1 cellular context compared by ENCODE assay signal in the genomic region with DNA sequence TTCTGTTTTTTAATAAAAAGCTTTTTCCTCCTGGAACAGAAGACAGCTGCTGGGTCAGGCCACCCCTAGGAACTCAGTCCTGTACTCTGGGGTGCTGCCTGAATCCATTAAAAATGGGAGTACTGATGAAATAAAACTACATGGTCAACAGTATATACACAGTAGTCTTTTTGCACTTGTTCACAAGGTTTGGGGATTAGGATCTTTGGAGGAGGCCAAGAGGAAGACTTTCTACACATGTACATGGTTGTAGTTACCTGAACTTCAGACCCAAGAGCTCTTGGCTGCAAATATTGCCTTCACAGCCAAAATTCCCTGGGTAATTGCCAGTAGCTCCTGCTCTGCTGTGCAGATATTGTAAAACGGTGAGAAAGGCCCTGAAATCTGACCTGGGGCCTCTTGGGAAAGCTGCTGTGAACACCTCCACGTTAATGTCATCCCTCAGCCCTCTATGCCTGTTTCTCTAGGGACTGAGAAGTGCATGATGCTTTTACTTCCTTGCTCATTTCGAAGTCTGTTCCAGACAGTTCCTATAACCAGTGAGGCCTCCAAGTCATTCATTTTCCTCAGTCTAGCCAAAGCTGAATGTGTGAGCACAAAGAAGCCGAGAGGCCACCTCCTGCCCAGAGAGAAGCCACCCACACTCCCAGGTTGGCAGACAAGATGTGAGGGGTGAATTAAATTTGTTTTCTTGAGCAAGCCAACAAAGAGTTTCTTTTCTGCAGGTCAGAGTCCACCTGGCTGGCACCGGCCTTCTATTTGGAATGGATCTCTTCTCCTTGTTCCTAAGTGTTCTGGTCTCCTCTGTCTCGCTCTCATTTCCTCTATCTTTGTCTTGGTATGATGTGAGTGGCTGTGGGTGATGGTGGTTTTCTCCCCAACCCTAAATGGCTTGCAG.
TF ChIP-seq lines count a peak whose summit lies in the region.

No MANE protein-coding gene starts in this region.

TF ChIP-seq in HepG2, 621 proteins besides CTCF, POLR2A, EP300 and RAD21 (continued from another document and continues in another):
- no peak for TF ChIP-seq HNRNPK (IDR thresholded peaks at IDR 0.05; ENCODE audit: low read depth, low read length, poor library complexity, severe bottlenecking)
- TF ChIP-seq, protein P1, sequence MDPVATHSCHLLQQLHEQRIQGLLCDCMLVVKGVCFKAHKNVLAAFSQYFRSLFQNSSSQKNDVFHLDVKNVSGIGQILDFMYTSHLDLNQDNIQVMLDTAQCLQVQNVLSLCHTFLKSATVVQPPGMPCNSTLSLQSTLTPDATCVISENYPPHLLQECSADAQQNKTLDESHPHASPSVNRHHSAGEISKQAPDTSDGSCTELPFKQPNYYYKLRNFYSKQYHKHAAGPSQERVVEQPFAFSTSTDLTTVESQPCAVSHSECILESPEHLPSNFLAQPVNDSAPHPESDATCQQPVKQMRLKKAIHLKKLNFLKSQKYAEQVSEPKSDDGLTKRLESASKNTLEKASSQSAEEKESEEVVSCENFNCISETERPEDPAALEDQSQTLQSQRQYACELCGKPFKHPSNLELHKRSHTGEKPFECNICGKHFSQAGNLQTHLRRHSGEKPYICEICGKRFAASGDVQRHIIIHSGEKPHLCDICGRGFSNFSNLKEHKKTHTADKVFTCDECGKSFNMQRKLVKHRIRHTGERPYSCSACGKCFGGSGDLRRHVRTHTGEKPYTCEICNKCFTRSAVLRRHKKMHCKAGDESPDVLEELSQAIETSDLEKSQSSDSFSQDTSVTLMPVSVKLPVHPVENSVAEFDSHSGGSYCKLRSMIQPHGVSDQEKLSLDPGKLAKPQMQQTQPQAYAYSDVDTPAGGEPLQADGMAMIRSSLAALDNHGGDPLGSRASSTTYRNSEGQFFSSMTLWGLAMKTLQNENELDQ (CRISPR knock-in tag; IDR thresholded peaks at IDR 0.05; ENCODE audit: borderline replicate concordance) = no peak
- no peak for TF ChIP-seq PAWR (CRISPR knock-in tag; IDR thresholded peaks at IDR 0.05; ENCODE audit: borderline replicate concordance)
- peak; percentile 60 for TF ChIP-seq NR2F6 (IDR thresholded peaks at IDR 0.05)
- no peak for TF ChIP-seq NR2F6 (CRISPR knock-in tag; IDR thresholded peaks at IDR 0.05)
- no peak for TF ChIP-seq ZNF484 (CRISPR knock-in tag; IDR thresholded peaks at IDR 0.05; ENCODE audit: borderline replicate concordance, low read depth)
- no peak for TF ChIP-seq FIP1L1 (IDR thresholded peaks at IDR 0.05; ENCODE audit: borderline replicate concordance, insufficient read depth, low read depth, low read length)
- TF ChIP-seq ZFP82 (CRISPR knock-in tag; IDR thresholded peaks at IDR 0.05; ENCODE audit: borderline replicate concordance) = 0 out of 2 replicates have a peak, but pooled peaks have one; percentile 33
- TF ChIP-seq DMAP1 (CRISPR knock-in tag; IDR thresholded peaks at IDR 0.05) = no peak
- TF ChIP-seq ZNF879 (CRISPR knock-in tag; IDR thresholded peaks at IDR 0.05) = 0 out of 2 replicates have a peak, but pooled peaks have one; percentile 55
- no peak for TF ChIP-seq RCOR2 (CRISPR knock-in tag; IDR thresholded peaks at IDR 0.05)
- no peak for TF ChIP-seq SSRP1 (CRISPR knock-in tag; IDR thresholded peaks at IDR 0.05)
- TF ChIP-seq AHR (CRISPR knock-in tag; IDR thresholded peaks at IDR 0.05) = no peak
- no peak for TF ChIP-seq TOPORS (CRISPR knock-in tag; IDR thresholded peaks at IDR 0.05)
- TF ChIP-seq, protein P2, sequence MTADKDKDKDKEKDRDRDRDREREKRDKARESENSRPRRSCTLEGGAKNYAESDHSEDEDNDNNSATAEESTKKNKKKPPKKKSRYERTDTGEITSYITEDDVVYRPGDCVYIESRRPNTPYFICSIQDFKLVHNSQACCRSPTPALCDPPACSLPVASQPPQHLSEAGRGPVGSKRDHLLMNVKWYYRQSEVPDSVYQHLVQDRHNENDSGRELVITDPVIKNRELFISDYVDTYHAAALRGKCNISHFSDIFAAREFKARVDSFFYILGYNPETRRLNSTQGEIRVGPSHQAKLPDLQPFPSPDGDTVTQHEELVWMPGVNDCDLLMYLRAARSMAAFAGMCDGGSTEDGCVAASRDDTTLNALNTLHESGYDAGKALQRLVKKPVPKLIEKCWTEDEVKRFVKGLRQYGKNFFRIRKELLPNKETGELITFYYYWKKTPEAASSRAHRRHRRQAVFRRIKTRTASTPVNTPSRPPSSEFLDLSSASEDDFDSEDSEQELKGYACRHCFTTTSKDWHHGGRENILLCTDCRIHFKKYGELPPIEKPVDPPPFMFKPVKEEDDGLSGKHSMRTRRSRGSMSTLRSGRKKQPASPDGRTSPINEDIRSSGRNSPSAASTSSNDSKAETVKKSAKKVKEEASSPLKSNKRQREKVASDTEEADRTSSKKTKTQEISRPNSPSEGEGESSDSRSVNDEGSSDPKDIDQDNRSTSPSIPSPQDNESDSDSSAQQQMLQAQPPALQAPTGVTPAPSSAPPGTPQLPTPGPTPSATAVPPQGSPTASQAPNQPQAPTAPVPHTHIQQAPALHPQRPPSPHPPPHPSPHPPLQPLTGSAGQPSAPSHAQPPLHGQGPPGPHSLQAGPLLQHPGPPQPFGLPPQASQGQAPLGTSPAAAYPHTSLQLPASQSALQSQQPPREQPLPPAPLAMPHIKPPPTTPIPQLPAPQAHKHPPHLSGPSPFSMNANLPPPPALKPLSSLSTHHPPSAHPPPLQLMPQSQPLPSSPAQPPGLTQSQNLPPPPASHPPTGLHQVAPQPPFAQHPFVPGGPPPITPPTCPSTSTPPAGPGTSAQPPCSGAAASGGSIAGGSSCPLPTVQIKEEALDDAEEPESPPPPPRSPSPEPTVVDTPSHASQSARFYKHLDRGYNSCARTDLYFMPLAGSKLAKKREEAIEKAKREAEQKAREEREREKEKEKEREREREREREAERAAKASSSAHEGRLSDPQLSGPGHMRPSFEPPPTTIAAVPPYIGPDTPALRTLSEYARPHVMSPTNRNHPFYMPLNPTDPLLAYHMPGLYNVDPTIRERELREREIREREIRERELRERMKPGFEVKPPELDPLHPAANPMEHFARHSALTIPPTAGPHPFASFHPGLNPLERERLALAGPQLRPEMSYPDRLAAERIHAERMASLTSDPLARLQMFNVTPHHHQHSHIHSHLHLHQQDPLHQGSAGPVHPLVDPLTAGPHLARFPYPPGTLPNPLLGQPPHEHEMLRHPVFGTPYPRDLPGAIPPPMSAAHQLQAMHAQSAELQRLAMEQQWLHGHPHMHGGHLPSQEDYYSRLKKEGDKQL (CRISPR knock-in tag; IDR thresholded peaks at IDR 0.05; ENCODE audit: low read depth) = 0 out of 2 replicates have a peak, but pooled peaks have one; percentile 6
- no peak for TF ChIP-seq HNRNPL (IDR thresholded peaks at IDR 0.05; ENCODE audit: low read depth, low read length)
- TF ChIP-seq GATA4 (IDR thresholded peaks at IDR 0.05; ENCODE audit: borderline replicate concordance, low read depth) = no peak; the same call in 1 of the 2 replicates
- no peak for TF ChIP-seq ZBTB3 (CRISPR knock-in tag; IDR thresholded peaks at IDR 0.05; ENCODE audit: borderline replicate concordance, low read depth)
- TF ChIP-seq ZNF382 (CRISPR knock-in tag; IDR thresholded peaks at IDR 0.05; ENCODE audit: borderline replicate concordance) = no peak
- no peak for TF ChIP-seq MAFG (CRISPR knock-in tag; IDR thresholded peaks at IDR 0.05)
- no peak for TF ChIP-seq HNRNPUL1 (IDR thresholded peaks at IDR 0.05; ENCODE audit: low read depth, low read length)
- no peak for TF ChIP-seq ZNF773 (CRISPR knock-in tag; IDR thresholded peaks at IDR 0.05; ENCODE audit: borderline replicate concordance)
- TF ChIP-seq TBX3 (IDR thresholded peaks at IDR 0.05; ENCODE audit: borderline replicate concordance) = peak; percentile 10; the same call in 1 of the 2 replicates
- no peak for TF ChIP-seq ZNF235 (CRISPR knock-in tag; IDR thresholded peaks at IDR 0.05; ENCODE audit: borderline replicate concordance)
- no peak for TF ChIP-seq ZBTB1 (CRISPR knock-in tag; IDR thresholded peaks at IDR 0.05; ENCODE audit: borderline replicate concordance)
- TF ChIP-seq EZH2 (conservative IDR thresholded peaks at IDR 0.05; ENCODE audit: low read depth, low read length) = no peak
- TF ChIP-seq ZNF354B (CRISPR knock-in tag; IDR thresholded peaks at IDR 0.05) = no peak
- TF ChIP-seq NR1H2 (CRISPR knock-in tag; IDR thresholded peaks at IDR 0.05; ENCODE audit: borderline replicate concordance, low read depth) = no peak
- no peak for TF ChIP-seq MLLT10 (CRISPR knock-in tag; IDR thresholded peaks at IDR 0.05)
- TF ChIP-seq, protein P3, sequence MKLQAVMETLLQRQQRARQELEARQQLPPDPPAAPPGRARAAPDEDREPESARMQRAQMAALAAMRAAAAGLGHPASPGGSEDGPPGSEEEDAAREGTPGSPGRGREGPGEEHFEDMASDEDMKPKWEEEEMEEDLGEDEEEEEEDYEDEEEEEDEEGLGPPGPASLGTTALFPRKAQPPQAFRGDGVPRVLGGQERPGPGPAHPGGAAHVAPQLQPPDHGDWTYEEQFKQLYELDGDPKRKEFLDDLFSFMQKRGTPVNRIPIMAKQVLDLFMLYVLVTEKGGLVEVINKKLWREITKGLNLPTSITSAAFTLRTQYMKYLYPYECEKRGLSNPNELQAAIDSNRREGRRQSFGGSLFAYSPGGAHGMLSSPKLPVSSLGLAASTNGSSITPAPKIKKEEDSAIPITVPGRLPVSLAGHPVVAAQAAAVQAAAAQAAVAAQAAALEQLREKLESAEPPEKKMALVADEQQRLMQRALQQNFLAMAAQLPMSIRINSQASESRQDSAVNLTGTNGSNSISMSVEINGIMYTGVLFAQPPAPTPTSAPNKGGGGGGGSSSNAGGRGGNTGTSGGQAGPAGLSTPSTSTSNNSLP (IDR thresholded peaks at IDR 0.05; ENCODE audit: low read depth, low read length) = 0 out of 2 replicates have a peak, but pooled peaks have one; percentile 25
- TF ChIP-seq ZNF451 (CRISPR knock-in tag; IDR thresholded peaks at IDR 0.05) = no peak
- no peak for TF ChIP-seq ZNF124 (CRISPR knock-in tag; IDR thresholded peaks at IDR 0.05)
- TF ChIP-seq MYNN (CRISPR knock-in tag; IDR thresholded peaks at IDR 0.05; ENCODE audit: low read depth) = no peak
- no peak for TF ChIP-seq RAD51 (IDR thresholded peaks at IDR 0.05; ENCODE audit: borderline replicate concordance)
- no peak for TF ChIP-seq ZNF550 (CRISPR knock-in tag; IDR thresholded peaks at IDR 0.05; ENCODE audit: borderline replicate concordance)
- peak; percentile 0; the same call in 1 of the 2 replicates for TF ChIP-seq HMG20A (CRISPR knock-in tag; IDR thresholded peaks at IDR 0.05; ENCODE audit: borderline replicate concordance)
- TF ChIP-seq CENPX (CRISPR knock-in tag; IDR thresholded peaks at IDR 0.05) = no peak
- TF ChIP-seq, protein P4, sequence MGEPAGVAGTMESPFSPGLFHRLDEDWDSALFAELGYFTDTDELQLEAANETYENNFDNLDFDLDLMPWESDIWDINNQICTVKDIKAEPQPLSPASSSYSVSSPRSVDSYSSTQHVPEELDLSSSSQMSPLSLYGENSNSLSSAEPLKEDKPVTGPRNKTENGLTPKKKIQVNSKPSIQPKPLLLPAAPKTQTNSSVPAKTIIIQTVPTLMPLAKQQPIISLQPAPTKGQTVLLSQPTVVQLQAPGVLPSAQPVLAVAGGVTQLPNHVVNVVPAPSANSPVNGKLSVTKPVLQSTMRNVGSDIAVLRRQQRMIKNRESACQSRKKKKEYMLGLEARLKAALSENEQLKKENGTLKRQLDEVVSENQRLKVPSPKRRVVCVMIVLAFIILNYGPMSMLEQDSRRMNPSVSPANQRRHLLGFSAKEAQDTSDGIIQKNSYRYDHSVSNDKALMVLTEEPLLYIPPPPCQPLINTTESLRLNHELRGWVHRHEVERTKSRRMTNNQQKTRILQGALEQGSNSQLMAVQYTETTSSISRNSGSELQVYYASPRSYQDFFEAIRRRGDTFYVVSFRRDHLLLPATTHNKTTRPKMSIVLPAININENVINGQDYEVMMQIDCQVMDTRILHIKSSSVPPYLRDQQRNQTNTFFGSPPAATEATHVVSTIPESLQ (CRISPR knock-in tag; conservative IDR thresholded peaks at IDR 0.05) = no peak
- TF ChIP-seq, protein P5, sequence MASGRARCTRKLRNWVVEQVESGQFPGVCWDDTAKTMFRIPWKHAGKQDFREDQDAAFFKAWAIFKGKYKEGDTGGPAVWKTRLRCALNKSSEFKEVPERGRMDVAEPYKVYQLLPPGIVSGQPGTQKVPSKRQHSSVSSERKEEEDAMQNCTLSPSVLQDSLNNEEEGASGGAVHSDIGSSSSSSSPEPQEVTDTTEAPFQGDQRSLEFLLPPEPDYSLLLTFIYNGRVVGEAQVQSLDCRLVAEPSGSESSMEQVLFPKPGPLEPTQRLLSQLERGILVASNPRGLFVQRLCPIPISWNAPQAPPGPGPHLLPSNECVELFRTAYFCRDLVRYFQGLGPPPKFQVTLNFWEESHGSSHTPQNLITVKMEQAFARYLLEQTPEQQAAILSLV (CRISPR knock-in tag; IDR thresholded peaks at IDR 0.05; ENCODE audit: borderline replicate concordance) = no peak
- no peak for TF ChIP-seq MXI1 (IDR thresholded peaks at IDR 0.05; ENCODE audit: borderline replicate concordance, low read depth, low read length)
- TF ChIP-seq SOX5 (CRISPR knock-in tag; IDR thresholded peaks at IDR 0.05; ENCODE audit: borderline replicate concordance) = no peak
